In the genomic region with DNA sequence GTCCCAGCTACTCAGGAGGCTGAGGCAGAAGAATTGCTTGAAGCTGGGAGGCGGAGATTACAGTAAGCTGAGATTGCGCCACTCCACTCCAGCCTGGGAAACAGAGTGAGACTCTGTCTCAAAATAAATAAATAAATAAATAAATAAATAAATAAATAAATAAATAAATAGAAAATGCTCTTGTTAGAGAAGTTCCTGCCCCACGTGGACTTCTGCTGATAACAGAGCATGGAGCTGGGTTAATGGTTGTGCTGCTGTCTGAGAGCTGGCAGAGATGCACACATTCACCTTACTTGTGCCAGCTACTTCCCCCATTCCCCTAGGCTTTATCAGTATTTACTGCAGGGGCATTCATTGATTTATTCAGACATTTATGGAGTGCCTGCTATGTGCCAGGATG, we compare ENCODE assay signal across 8 cellular contexts.
"Had no signal": no experiment of that assay in that cellular context is flagged by ENCODE, and none has a peak within 500 bp of the region (broad histone marks: within the 10 kb centered on the region; RNA-seq: fewer than 3 reads in every experiment).

No MANE protein-coding gene starts in this region.

- H2AFZ ChIP-seq: GM23248 had no signal

- FAIRE-seq: K562 had no signal

- H3K4me1 ChIP-seq: HAP-1 had no signal

- H3K4me3 ChIP-seq: GM23248, HAP-1, K562 had no signal

- H3K9ac ChIP-seq: GM23248 had no signal

- H3K36me3 ChIP-seq: HAP-1 had no signal

- H3K9me3 ChIP-seq: HAP-1 had no signal

- ATAC-seq: HCT116, K562 had no signal

- DNase-seq: GM23248, GOT3, H7, IMR-90 had no signal

- H3K27ac ChIP-seq: GM23248, HL-60 had no signal
